1 cellular context compared by ENCODE assay signal in genomic region chr7:142043917-142044316, GRCh38. TPM values are rescaled to one million over a fixed set of nuclear protein-coding genes. Genes with fewer than 3 reads are reported as not detected.
"Had no signal": no experiment of that assay in that cellular context is flagged by ENCODE, and none has a peak within 500 bp of the region (broad histone marks: within the 10 kb centered on the region; RNA-seq: fewer than 3 reads in every experiment).

No MANE protein-coding gene starts in this region.

RNA-seq across cellular contexts. Expression of gene MGAM, which starts 48.2 kb away (rescaled TPM):
- total RNA-seq: NCI-H460 had no signal
